In the genomic region with DNA sequence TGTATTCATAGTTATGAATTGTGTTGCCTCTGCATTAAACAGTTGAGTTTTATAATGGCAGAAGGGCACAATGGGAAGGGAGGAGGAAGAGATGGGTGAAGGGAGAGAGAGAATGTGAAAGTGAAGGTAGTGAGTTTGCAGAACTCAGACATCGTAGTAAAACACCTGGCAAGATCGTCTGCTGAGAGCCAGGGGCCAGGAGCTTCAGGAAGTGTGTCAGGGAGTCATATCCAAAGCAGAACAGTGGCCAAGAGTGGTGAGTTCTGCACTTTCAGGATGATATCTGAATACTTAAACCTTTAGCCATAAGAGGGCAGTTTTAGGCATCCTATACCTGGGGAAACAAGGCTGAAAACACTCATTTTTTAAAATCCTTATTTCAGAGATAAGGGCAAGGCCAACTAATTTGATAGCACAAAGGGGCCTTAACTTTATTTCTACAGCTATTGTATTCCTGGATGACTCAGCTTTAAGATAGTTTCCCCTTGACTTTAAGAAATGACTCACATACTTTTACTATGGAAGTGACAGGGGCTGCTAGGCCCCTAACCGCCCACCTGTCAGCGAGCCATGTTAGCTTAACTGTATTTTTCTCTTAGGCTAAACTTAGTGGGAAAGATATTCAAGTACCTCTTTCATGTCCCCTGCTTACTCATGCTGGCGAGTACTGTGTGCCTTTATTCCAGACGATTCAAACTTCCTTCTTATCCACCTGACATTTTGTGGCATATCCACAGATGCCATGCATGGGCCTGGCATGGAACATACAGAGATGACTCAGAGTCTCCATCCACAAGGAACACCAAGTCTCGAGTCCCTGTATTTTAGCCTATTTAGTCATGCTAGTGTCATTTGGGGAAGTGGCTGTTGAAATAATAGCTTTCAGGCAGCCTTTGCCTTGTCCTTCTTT, we compare ENCODE assay signal across 1 cellular context.
TF ChIP-seq lines count a peak whose summit lies in the region.

No MANE protein-coding gene starts in this region.

TF ChIP-seq in WTC11, 78 proteins besides CTCF, POLR2A, EP300 and RAD21 (continued from another document):
- TF ChIP-seq, protein P1, sequence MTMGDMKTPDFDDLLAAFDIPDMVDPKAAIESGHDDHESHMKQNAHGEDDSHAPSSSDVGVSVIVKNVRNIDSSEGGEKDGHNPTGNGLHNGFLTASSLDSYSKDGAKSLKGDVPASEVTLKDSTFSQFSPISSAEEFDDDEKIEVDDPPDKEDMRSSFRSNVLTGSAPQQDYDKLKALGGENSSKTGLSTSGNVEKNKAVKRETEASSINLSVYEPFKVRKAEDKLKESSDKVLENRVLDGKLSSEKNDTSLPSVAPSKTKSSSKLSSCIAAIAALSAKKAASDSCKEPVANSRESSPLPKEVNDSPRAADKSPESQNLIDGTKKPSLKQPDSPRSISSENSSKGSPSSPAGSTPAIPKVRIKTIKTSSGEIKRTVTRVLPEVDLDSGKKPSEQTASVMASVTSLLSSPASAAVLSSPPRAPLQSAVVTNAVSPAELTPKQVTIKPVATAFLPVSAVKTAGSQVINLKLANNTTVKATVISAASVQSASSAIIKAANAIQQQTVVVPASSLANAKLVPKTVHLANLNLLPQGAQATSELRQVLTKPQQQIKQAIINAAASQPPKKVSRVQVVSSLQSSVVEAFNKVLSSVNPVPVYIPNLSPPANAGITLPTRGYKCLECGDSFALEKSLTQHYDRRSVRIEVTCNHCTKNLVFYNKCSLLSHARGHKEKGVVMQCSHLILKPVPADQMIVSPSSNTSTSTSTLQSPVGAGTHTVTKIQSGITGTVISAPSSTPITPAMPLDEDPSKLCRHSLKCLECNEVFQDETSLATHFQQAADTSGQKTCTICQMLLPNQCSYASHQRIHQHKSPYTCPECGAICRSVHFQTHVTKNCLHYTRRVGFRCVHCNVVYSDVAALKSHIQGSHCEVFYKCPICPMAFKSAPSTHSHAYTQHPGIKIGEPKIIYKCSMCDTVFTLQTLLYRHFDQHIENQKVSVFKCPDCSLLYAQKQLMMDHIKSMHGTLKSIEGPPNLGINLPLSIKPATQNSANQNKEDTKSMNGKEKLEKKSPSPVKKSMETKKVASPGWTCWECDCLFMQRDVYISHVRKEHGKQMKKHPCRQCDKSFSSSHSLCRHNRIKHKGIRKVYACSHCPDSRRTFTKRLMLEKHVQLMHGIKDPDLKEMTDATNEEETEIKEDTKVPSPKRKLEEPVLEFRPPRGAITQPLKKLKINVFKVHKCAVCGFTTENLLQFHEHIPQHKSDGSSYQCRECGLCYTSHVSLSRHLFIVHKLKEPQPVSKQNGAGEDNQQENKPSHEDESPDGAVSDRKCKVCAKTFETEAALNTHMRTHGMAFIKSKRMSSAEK (CRISPR knock-in tag; IDR thresholded peaks at IDR 0.05; ENCODE audit: borderline replicate concordance) = no peak
- TF ChIP-seq PRRX2 (CRISPR knock-in tag; IDR thresholded peaks at IDR 0.05) = no peak
- no peak for TF ChIP-seq NR3C1 (CRISPR knock-in tag; conservative IDR thresholded peaks at IDR 0.05; ENCODE audit: low read depth)
- TF ChIP-seq TP53 (CRISPR knock-in tag; IDR thresholded peaks at IDR 0.05) = no peak
